In the genomic region with DNA sequence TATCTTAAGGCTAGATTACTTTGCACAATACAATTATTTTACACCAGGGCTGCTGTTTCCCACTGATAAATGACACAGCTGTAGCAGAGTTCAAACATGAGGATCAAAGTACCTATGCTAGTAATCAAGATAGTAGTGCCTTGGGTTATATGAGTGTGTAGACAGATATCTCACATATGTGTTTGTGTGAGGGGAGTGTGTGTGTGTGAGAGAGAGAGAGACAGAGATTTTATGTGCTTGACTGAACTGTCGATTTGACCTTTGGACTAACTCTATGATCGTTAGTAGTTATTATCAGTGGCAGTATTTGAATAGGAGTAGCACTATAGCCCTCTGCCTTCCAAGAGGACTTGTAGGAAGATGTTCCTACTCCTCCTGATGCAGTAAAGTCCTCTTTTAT, we compare ENCODE assay signal across 23 cellular contexts. TPM values are rescaled to one million over a fixed set of nuclear protein-coding genes. Genes with fewer than 3 reads are reported as not detected.
DNase-seq lines count a peak whose midpoint lies in the region; ATAC-seq and TF ChIP-seq lines count a peak whose summit lies in the region.
"Had no signal": no experiment of that assay in that cellular context is flagged by ENCODE, and none has a peak within 500 bp of the region (broad histone marks: within the 10 kb centered on the region; RNA-seq: fewer than 3 reads in every experiment).

No MANE protein-coding gene starts in this region.

- no TSS peak for BruUV-seq in Caco-2 (replicated peaks; lab: Mats Ljungman, UMichigan)

- H3K27ac ChIP-seq in colonic mucosa: peak overlapping the region; percentile 26
- H3K27ac ChIP-seq: KMS-11, PC-9, SK-N-MC had no signal

- CTCF ChIA-PET in Caco-2 (lab: Charles Lee): no interaction called here

- H3K27me3 ChIP-seq in Caco-2 (replicated peaks; ENCODE audit: control insufficient read depth, insufficient read depth, low read length) (no peaks in the 10 kb centered on the region), colonic mucosa (no peaks in the 10 kb centered on the region)
- H3K27me3 ChIP-seq: BE2C had no signal

- POLR2A ChIA-PET in Caco-2 (lab: Charles Lee): no interaction called here

- no peak overlapping the region for H3K4me3 ChIP-seq in Caco-2 (ENCODE audit: low read depth, low read length)
- H3K4me3 ChIP-seq in colonic mucosa: no peak overlapping the region
- H3K4me3 ChIP-seq in mucosa of descending colon: no peak overlapping the region
- H3K4me3 ChIP-seq: GM23338, PC-9, SK-N-MC had no signal

- no peak overlapping the region for H3K9ac ChIP-seq in colonic mucosa (ENCODE audit: low read depth in 2 of 2, low read length in 2 of 2)
- H3K9ac ChIP-seq: KMS-11 had no signal

- H3K4me1 ChIP-seq in Caco-2: peaks cover 32% of the 10 kb centered on the region
- H3K4me1 ChIP-seq in colonic mucosa: no peaks in the 10 kb centered on the region
- peaks cover 11% of the 10 kb centered on the region for H3K4me1 ChIP-seq in mucosa of descending colon (ENCODE audit: low read depth)
- H3K4me1 ChIP-seq: BE2C had no signal

- peak; percentile 59 to 60 for DNase-seq in Caco-2
- DNase-seq in HT-29 (ENCODE audit: low spot score): peak; percentile 33
- DNase-seq in colonic mucosa: no peak
- peak in 1 of 3 donors; percentile 26 for DNase-seq in mucosa of descending colon
- DNase-seq in superior temporal gyrus (ENCODE audit: extremely low spot score): no peak
- no peak for DNase-seq in AG20443 (ENCODE audit: low spot score)
- no peak for DNase-seq in immature natural killer cell
- DNase-seq: BE2C, DMS 273 treated with DMSO at 0.1 percent for 48 hours, NCI-H1105, NCI-H146, NCI-H2029, NCI-H2227 treated with DMSO at 0.1 percent for 48 hours, NCI-H510A, NCI-H748 treated with DMSO at 0.1 percent for 48 hours, PC-9, RPMI8226, SHP77 treated with DMSO at 0.1 percent for 48 hours, SW 1271 had no signal

- H3K27ac Mint-ChIP-seq in Caco-2 (ENCODE audit: unreplicated experiment): peak overlapping the region; percentile 28
- no peak overlapping the region for H3K27ac Mint-ChIP-seq in immature natural killer cell
- H3K27ac Mint-ChIP-seq: GM23338 had no signal

- H3K36me3 Mint-ChIP-seq in Caco-2 (ENCODE audit: insufficient read depth, unreplicated experiment): peaks cover 30% of the 10 kb centered on the region
- peaks cover 0 to 3% (median 3%) of the 10 kb centered on the region in 3 donors for H3K36me3 Mint-ChIP-seq in immature natural killer cell

- TF ChIP-seq CTCF in Caco-2 (IDR thresholded peaks at IDR 0.05; ENCODE audit: insufficient read depth in 1 of 2, low read depth in 1 of 2, low read length in 1 of 2, severe bottlenecking in 1 of 2, unreplicated experiment in 1 of 2): no peak
- TF ChIP-seq CTCF in colonic mucosa (IDR thresholded peaks at IDR 0.05): no peak
- TF ChIP-seq CTCF in mucosa of descending colon (IDR thresholded peaks at IDR 0.05): no peak

- peak overlapping the region; percentile 30 for H3K4me3 Mint-ChIP-seq in Caco-2 (ENCODE audit: unreplicated experiment)
- no peak overlapping the region for H3K4me3 Mint-ChIP-seq in immature natural killer cell
- H3K4me3 Mint-ChIP-seq: GM23338 had no signal

- ATAC-seq in mucosa of descending colon: peak; percentile 97
- ATAC-seq: GM23338, HCT116 had no signal

- no peaks in the 10 kb centered on the region for H3K9me3 ChIP-seq in Caco-2
- no peaks in the 10 kb centered on the region for H3K9me3 ChIP-seq in colonic mucosa
- H3K9me3 ChIP-seq in mucosa of descending colon: no peaks in the 10 kb centered on the region
- H3K9me3 ChIP-seq: BE2C had no signal

- H3K36me3 ChIP-seq in Caco-2 (ENCODE audit: control insufficient read depth, insufficient read depth, low read length) (peaks cover 6% of the 10 kb centered on the region), colonic mucosa (no peaks in the 10 kb centered on the region), mucosa of descending colon (ENCODE audit: low read depth) (no peaks in the 10 kb centered on the region)

- H3K9me3 Mint-ChIP-seq in Caco-2 (ENCODE audit: unreplicated experiment): no peaks in the 10 kb centered on the region
- no peaks in the 10 kb centered on the region for H3K9me3 Mint-ChIP-seq in immature natural killer cell
- H3K9me3 Mint-ChIP-seq: GM23338 had no signal

- no peaks in the 10 kb centered on the region for H3K27me3 Mint-ChIP-seq in Caco-2 (ENCODE audit: insufficient read depth, unreplicated experiment)
- peaks cover 0 to 2% (median 0%) of the 10 kb centered on the region in 3 donors for H3K27me3 Mint-ChIP-seq in immature natural killer cell (ENCODE audit: low read depth in 3 of 3)

- peaks cover 28% of the 10 kb centered on the region for H3K4me1 Mint-ChIP-seq in Caco-2 (ENCODE audit: low read depth, unreplicated experiment)
- H3K4me1 Mint-ChIP-seq in immature natural killer cell: no peaks in the 10 kb centered on the region

- intact Hi-C loops in Caco-2 (cut with micrococcal nuclease; ENCODE audit: unreplicated experiment) (loop anchor here (1.0 to 2.0 kb wide), 2 partner anchors 15 to 42 kb away; no protein-coding TSS in a partner anchor), colonic mucosa (cut with DNase I) (no loop called here), mucosa of descending colon (cut with DNase I, micrococcal nuclease) (no loop called here)

RNA-seq across cellular contexts. Expression of gene PLEKHA5, which starts 15.5 kb away (rescaled TPM):
- 69.1 and 79.2 TPM in 2 replicates for total RNA-seq in Caco-2 (2022)
- 15.8 and 19.9 TPM in 2 replicates for total RNA-seq in HT-29 (2014; rRNA removed; shearing (Covaris generic))
- total RNA-seq in colonic mucosa: 10 to 100 TPM; 31.0 to 32.7 TPM
- total RNA-seq in mucosa of descending colon: 10 to 100 TPM; 29.6 to 47.9 (median 36.5) TPM
- polyA plus RNA-seq in immature natural killer cell: 1 to 10 TPM; 1.6 to 4.0 (median 3.4) TPM

Comparison
In these comparisons a context has a peak if more than half of its experiments do, and no peak if none do; other contexts are left out.
1. DNase-seq: peak in Caco-2 (2 of 2) and HT-29 (single experiment); none in colonic mucosa (single experiment), superior temporal gyrus (single experiment), AG20443 (single experiment) and immature natural killer cell (0 of 3).